1 cellular context compared by ENCODE assay signal in genomic region chr1:203680765-203681164, GRCh38.
TF ChIP-seq lines count a peak whose summit lies in the region.

No MANE protein-coding gene starts in this region.

TF ChIP-seq in IMR-90, 13 proteins besides CTCF, POLR2A, EP300 and RAD21:
- no peak for TF ChIP-seq USF2 (IDR thresholded peaks at IDR 0.05; ENCODE audit: low read depth, low read length)
- TF ChIP-seq RCOR1 (IDR thresholded peaks at IDR 0.05; ENCODE audit: insufficient replicate concordance, low read length): no peak
- no peak for TF ChIP-seq CEBPB (IDR thresholded peaks at IDR 0.05; ENCODE audit: low read depth, low read length)
- TF ChIP-seq CHD1 (IDR thresholded peaks at IDR 0.05; ENCODE audit: low read depth, low read length): no peak
- TF ChIP-seq FOS (IDR thresholded peaks at IDR 0.05; ENCODE audit: low read depth, low read length): no peak
- no peak for TF ChIP-seq MAFK (IDR thresholded peaks at IDR 0.05; ENCODE audit: low read depth, low read length)
- no peak for TF ChIP-seq SMC3 (IDR thresholded peaks at IDR 0.05; ENCODE audit: low read depth, low read length)
- TF ChIP-seq BHLHE40 (IDR thresholded peaks at IDR 0.05; ENCODE audit: low read depth, low read length): no peak
